In genomic region chr1:204266504-204267034, GRCh38 we compare ENCODE assay signal across 1 cellular context.
TF ChIP-seq lines count a peak whose summit lies in the region.

No MANE protein-coding gene starts in this region.

TF ChIP-seq in HepG2, 621 proteins besides CTCF, POLR2A, EP300 and RAD21 (continued from another document and continues in another):
- TF ChIP-seq ZBTB43 (CRISPR knock-in tag; conservative IDR thresholded peaks at IDR 0.05) (no peak), ZNF160 (CRISPR knock-in tag; IDR thresholded peaks at IDR 0.05) (no peak), ZNF354B (CRISPR knock-in tag; IDR thresholded peaks at IDR 0.05) (no peak), ZFP36L1 (CRISPR knock-in tag; IDR thresholded peaks at IDR 0.05) (0 out of 2 replicates have a peak, but pooled peaks have one; percentile 37), NCOA2 (CRISPR knock-in tag; IDR thresholded peaks at IDR 0.05) (no peak; the same call in none of the 2 replicates), ZNF589 (CRISPR knock-in tag; conservative IDR thresholded peaks at IDR 0.05) (no peak), PHF5A (CRISPR knock-in tag; IDR thresholded peaks at IDR 0.05; ENCODE audit: low read depth, unreplicated experiment) (no peak), ATF6 (CRISPR knock-in tag; conservative IDR thresholded peaks at IDR 0.05) (0 out of 2 replicates have a peak, but pooled peaks have one; percentile 57), MAFF (IDR thresholded peaks at IDR 0.05; ENCODE audit: low read depth, low read length) (no peak), ATF7-NPFF (CRISPR knock-in tag; IDR thresholded peaks at IDR 0.05; ENCODE audit: low read depth) (no peak), ZNF660 (CRISPR knock-in tag; IDR thresholded peaks at IDR 0.05; ENCODE audit: borderline replicate concordance, low read depth) (no peak), HNRNPK (IDR thresholded peaks at IDR 0.05; ENCODE audit: low read depth, low read length, poor library complexity, severe bottlenecking) (no peak), MEIS2 (CRISPR knock-in tag; IDR thresholded peaks at IDR 0.05) (no peak), SIX1 (CRISPR knock-in tag; IDR thresholded peaks at IDR 0.05; ENCODE audit: borderline replicate concordance) (no peak), ZNF451 (CRISPR knock-in tag; IDR thresholded peaks at IDR 0.05) (no peak), DDIT3 (CRISPR knock-in tag; IDR thresholded peaks at IDR 0.05) (no peak), ZNF512B (CRISPR knock-in tag; IDR thresholded peaks at IDR 0.05; ENCODE audit: borderline replicate concordance) (peak; percentile 36; the same call in 1 of the 2 replicates), BRD4 (CRISPR knock-in tag; IDR thresholded peaks at IDR 0.05) (no peak), ZNF431 (CRISPR knock-in tag; IDR thresholded peaks at IDR 0.05; ENCODE audit: borderline replicate concordance, low read depth) (no peak), NFAT5 (CRISPR knock-in tag; IDR thresholded peaks at IDR 0.05) (no peak), PAF1 (CRISPR knock-in tag; IDR thresholded peaks at IDR 0.05) (no peak), THAP8 (CRISPR knock-in tag; IDR thresholded peaks at IDR 0.05; ENCODE audit: borderline replicate concordance) (no peak), ZNF839 (CRISPR knock-in tag; IDR thresholded peaks at IDR 0.05; ENCODE audit: borderline replicate concordance) (no peak), FOXA1 (IDR thresholded peaks at IDR 0.05) (no peak), FOXA1 (CRISPR knock-in tag; IDR thresholded peaks at IDR 0.05) (peak; percentile 47), HOXD1 (CRISPR knock-in tag; IDR thresholded peaks at IDR 0.05) (no peak), CHD2 (IDR thresholded peaks at IDR 0.05; ENCODE audit: low read depth, low read length) (no peak), ZBTB38 (CRISPR knock-in tag; IDR thresholded peaks at IDR 0.05) (no peak; the same call in 1 of the 2 replicates), PHF20 (CRISPR knock-in tag; IDR thresholded peaks at IDR 0.05) (no peak), ZNF343 (CRISPR knock-in tag; IDR thresholded peaks at IDR 0.05) (no peak), PLRG1 (conservative IDR thresholded peaks at IDR 0.05) (no peak), SMC3 (IDR thresholded peaks at IDR 0.05; ENCODE audit: low read length) (peak; percentile 32; the same call in 1 of the 2 replicates), ZNF549 (CRISPR knock-in tag; IDR thresholded peaks at IDR 0.05) (no peak), ZNF772 (CRISPR knock-in tag; IDR thresholded peaks at IDR 0.05) (no peak; the same call in 1 of the 2 replicates), MXD1 (CRISPR knock-in tag; IDR thresholded peaks at IDR 0.05) (no peak), KMT2A (CRISPR knock-in tag; IDR thresholded peaks at IDR 0.05) (no peak), ZXDC (CRISPR knock-in tag; IDR thresholded peaks at IDR 0.05) (no peak), RBM39 (IDR thresholded peaks at IDR 0.05; ENCODE audit: low read depth, low read length, poor library complexity, severe bottlenecking) (no peak), PATZ1 (CRISPR knock-in tag; IDR thresholded peaks at IDR 0.05) (peak; percentile 56; the same call in 1 of the 2 replicates), TRIM24 (CRISPR knock-in tag; IDR thresholded peaks at IDR 0.05) (no peak), PTBP1 (IDR thresholded peaks at IDR 0.05; ENCODE audit: low read depth, low read length, poor library complexity, severe bottlenecking) (no peak), SP1 (IDR thresholded peaks at IDR 0.05) (no peak), SP1 (CRISPR knock-in tag; IDR thresholded peaks at IDR 0.05) (no peak), KLF13 (CRISPR knock-in tag; IDR thresholded peaks at IDR 0.05) (no peak), FOXC1 (CRISPR knock-in tag; IDR thresholded peaks at IDR 0.05; ENCODE audit: borderline replicate concordance) (no peak), TAF1 (CRISPR knock-in tag; IDR thresholded peaks at IDR 0.05) (0 out of 2 replicates have a peak, but pooled peaks have one; percentile 34)
